ENCODE assay signal across 13 cellular contexts in genomic region chr16:83728518-83728917, GRCh38.
"Had no signal": no experiment of that assay in that cellular context is flagged by ENCODE, and none has a peak within 500 bp of the region (broad histone marks: within the 10 kb centered on the region; RNA-seq: fewer than 3 reads in every experiment).

No MANE protein-coding gene starts in this region.

- H3K4me3 ChIP-seq: colonic mucosa, heart left ventricle, left lung, tibial artery had no signal

- DNase-seq: activated CD4-positive, alpha-beta T cell treated with anti-CD3 and anti-CD28 coated beads for 36 hours; activated CD8-positive, alpha-beta memory T cell treated with anti-CD3 and anti-CD28 coated beads, Interleukin-2, amount 50 U/mL, for 48 hours; activated CD8-positive, alpha-beta T cell treated with anti-CD3 and anti-CD28 coated beads, Interleukin-2, amount 10 ng/mL, durations not matched to agents 7 days and 5 days; colonic mucosa; effector CD8-positive, alpha-beta T cell; heart left ventricle; islet precursor cell; left lung; natural killer cell; nucleus accumbens; right cardiac atrium; stimulated activated CD4-positive, alpha-beta T cell treated with anti-CD3 and anti-CD28 coated beads, Interleukin-1b, Interleukin-23, amount 100 ng/mL, for 48 hours; tibial artery had no signal
